ENCODE assay signal across 27 cellular contexts in the genomic region with DNA sequence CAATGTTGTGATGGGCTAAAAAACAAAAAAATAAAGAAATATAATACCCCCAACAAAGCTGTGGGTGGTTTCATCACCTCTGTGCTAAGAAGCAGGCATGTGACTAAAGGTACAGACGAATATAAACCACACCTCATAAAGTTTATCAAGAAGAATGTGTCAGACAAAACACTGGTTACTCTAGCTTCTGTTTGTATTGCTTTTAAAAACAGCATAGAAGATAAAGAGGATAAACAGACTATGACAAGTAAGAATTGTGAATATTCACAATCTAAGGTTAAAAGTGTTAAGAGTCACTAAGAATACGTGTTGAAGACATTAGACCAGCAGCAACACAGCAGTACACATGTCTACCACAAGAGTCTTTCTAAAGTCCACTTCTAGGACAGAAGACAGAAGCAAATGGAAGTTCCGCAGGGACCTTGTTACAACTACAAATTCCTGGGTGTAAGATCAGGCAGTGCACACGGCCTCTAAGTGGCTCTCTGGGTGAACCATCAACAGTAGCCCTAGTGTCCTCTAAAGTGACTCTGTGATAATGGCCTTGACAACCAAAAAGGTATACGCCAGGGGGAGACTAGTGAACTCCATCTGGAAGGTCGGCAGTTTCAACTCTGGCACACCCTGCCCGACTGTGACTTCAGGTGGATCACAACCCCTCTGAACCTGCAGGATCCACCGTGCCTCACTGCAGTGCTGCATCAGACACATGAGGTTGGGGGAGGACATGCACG. TPM values are rescaled to one million over a fixed set of nuclear protein-coding genes. Genes with fewer than 3 reads are reported as not detected.
"Had no signal": no experiment of that assay in that cellular context is flagged by ENCODE, and none has a peak within 500 bp of the region (broad histone marks: within the 10 kb centered on the region; RNA-seq: fewer than 3 reads in every experiment).

No MANE protein-coding gene starts in this region.

- H3K27me3 ChIP-seq: heart left ventricle, neutrophil, sigmoid colon had no signal

- ATAC-seq: esophagus mucosa, heart left ventricle, left ventricle myocardium superior had no signal

- H3K36me3 ChIP-seq: neutrophil, sigmoid colon had no signal

- H3K4me3 ChIP-seq: coronary artery, heart left ventricle, lung, sigmoid colon, skin epidermis had no signal

- H3K27ac ChIP-seq: coronary artery, heart left ventricle, neutrophil, sigmoid colon, skin epidermis had no signal

- H3K9me3 ChIP-seq: neutrophil, sigmoid colon had no signal

- H3K4me1 ChIP-seq: sigmoid colon had no signal

- DNase-seq: effector CD4-positive, alpha-beta T cell; heart left ventricle; hippocampal formation; islet precursor cell; left ventricle myocardium superior; mesenchymal stem cell; midbrain; posterior cingulate gyrus; sigmoid colon; stimulated activated CD4-positive, alpha-beta T cell treated with anti-CD3 and anti-CD28 coated beads, Interleukin-2, amount 100 ng/mL, for 24 hours; stimulated activated CD4-positive, alpha-beta T cell treated with anti-CD3 and anti-CD28 coated beads, Interleukin-4, amount 100 ng/mL, for 4 hours; stimulated activated naive CD4-positive, alpha-beta T cell treated with Interleukin-2 at 50 U/mL for 16 hours; trophoblast cell had no signal

RNA-seq across cellular contexts. Expression of a gene that starts 8.3 kb away (rescaled TPM):
- total RNA-seq: chondrocyte, dermis microvascular lymphatic vessel endothelial cell, esophagus mucosa, fibroblast of lung, frontal cortex, glomerular endothelial cell, pulmonary artery endothelial cell had no signal
- polyA plus RNA-seq: neural cell had no signal

RNA-seq across cellular contexts. Expression of a gene that starts 32.7 kb away (rescaled TPM):
- total RNA-seq: chondrocyte, dermis microvascular lymphatic vessel endothelial cell, fibroblast of lung, frontal cortex, glomerular endothelial cell, left ventricle myocardium superior, osteoblast, pulmonary artery endothelial cell, urinary bladder had no signal
- polyA plus RNA-seq: fibroblast of lung, heart left ventricle, neural cell had no signal
